Comparison of ENCODE assay signal across 11 cellular contexts in the genomic region with DNA sequence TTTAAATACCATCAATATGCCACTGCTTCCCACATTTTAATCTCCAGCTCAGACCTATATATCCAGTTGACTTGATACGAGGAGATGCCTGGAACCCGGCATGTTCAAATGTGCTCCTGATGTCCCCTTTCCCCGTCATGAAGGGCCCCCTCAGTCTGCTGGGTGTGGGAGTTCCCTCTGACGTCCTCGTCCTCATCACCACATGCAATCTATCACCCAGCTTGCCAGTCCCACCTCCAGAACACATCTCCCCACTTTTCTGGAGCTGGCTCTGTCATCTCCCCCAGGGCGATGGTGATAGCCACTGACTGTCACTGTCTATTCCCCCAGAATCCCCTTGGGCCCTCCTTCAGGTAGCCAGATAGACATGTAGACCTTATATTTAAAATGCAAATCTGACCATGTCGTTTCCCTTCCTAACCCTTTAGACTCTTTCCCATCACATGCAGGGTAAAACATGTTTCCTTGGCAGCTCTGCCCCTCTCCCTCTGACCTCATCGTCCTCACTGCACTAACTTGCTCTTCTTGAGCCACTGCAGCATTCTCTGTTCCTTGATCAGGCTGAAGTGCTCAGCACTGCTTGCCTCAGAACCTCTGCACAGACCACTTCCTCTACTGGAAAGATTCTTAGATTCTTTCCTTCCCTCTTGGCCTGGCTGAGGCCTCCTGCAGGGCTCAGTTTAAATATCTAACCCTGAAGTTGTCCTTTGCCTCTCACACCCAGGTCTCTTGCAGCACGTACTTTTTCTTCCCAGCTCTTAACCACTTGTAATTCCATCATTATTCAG. TPM values are rescaled to one million over a fixed set of nuclear protein-coding genes. Genes with fewer than 3 reads are reported as not detected.
DNase-seq lines count a peak whose midpoint lies in the region; ATAC-seq and TF ChIP-seq lines count a peak whose summit lies in the region.
"Had no signal": no experiment of that assay in that cellular context is flagged by ENCODE, and none has a peak within 500 bp of the region (broad histone marks: within the 10 kb centered on the region; RNA-seq: fewer than 3 reads in every experiment).

No MANE protein-coding gene starts in this region.

- H3K27ac Mint-ChIP-seq in activated naive CD4-positive, alpha-beta T cell treated with anti-CD3 and anti-CD28 coated beads for 36 hours = peak overlapping the region; percentile 9
- H3K27ac Mint-ChIP-seq in progenitor cell of endocrine pancreas = no peak overlapping the region

- H3K9me3 Mint-ChIP-seq in activated naive CD4-positive, alpha-beta T cell treated with anti-CD3 and anti-CD28 coated beads for 36 hours = no peaks in the 10 kb centered on the region
- H3K9me3 Mint-ChIP-seq in progenitor cell of endocrine pancreas (ENCODE audit: low read depth) = no peaks in the 10 kb centered on the region

- H3K4me3 ChIP-seq in choroid plexus epithelial cell (ENCODE audit: low read depth, low read length) = no peak overlapping the region

- ATAC-seq in HG03442 (IDR thresholded peaks at IDR 0.05; ENCODE audit: unreplicated experiment) (no peak), HG03135 (IDR thresholded peaks at IDR 0.05; ENCODE audit: unreplicated experiment) (no peak)

- H3K27me3 Mint-ChIP-seq in activated naive CD4-positive, alpha-beta T cell treated with anti-CD3 and anti-CD28 coated beads for 36 hours (ENCODE audit: low read depth) = no peaks in the 10 kb centered on the region
- H3K27me3 Mint-ChIP-seq in progenitor cell of endocrine pancreas = peaks cover 26% of the 10 kb centered on the region

- TF ChIP-seq CTCF in choroid plexus epithelial cell (conservative IDR thresholded peaks at IDR 0.05; ENCODE audit: low read depth, low read length) (no peak), progenitor cell of endocrine pancreas (IDR thresholded peaks at IDR 0.05; ENCODE audit: unreplicated experiment) (no peak)

- intact Hi-C loops in activated naive CD4-positive, alpha-beta T cell treated with anti-CD3 and anti-CD28 coated beads for 36 hours (cut with micrococcal nuclease) = loop anchor here (10.0 kb wide), 1 partner anchor 374 kb away; no protein-coding TSS in a partner anchor

- CTCF ChIA-PET in activated naive CD4-positive, alpha-beta T cell treated with anti-CD3 and anti-CD28 coated beads for 36 hours (lab: Charles Lee) = interaction anchor here (0.6 to 4.1 kb wide), 13 partner anchors 10 to 382 kb away, joined by 3 to 42 read pairs (median 4); no protein-coding TSS in a partner anchor

- no peaks in the 10 kb centered on the region for H3K36me3 Mint-ChIP-seq in activated naive CD4-positive, alpha-beta T cell treated with anti-CD3 and anti-CD28 coated beads for 36 hours (ENCODE audit: low read depth)
- peaks cover 2% of the 10 kb centered on the region for H3K36me3 Mint-ChIP-seq in progenitor cell of endocrine pancreas (ENCODE audit: insufficient read depth)

- no peak overlapping the region for H3K4me3 Mint-ChIP-seq in activated naive CD4-positive, alpha-beta T cell treated with anti-CD3 and anti-CD28 coated beads for 36 hours
- H3K4me3 Mint-ChIP-seq in progenitor cell of endocrine pancreas (ENCODE audit: low read depth) = no peak overlapping the region

- H3K4me1 Mint-ChIP-seq in activated naive CD4-positive, alpha-beta T cell treated with anti-CD3 and anti-CD28 coated beads for 36 hours (ENCODE audit: low read depth) = peaks cover 13% of the 10 kb centered on the region
- no peaks in the 10 kb centered on the region for H3K4me1 Mint-ChIP-seq in progenitor cell of endocrine pancreas (ENCODE audit: low read depth)

- DNase-seq in activated naive CD4-positive, alpha-beta T cell treated with anti-CD3 and anti-CD28 coated beads for 36 hours = no peak
- no peak for DNase-seq in activated naive CD4-positive, alpha-beta T cell (lab: John Stamatoyannopoulos, UW)
- DNase-seq in OCI-M1 (lab: John Stamatoyannopoulos, UW) (peak; percentile 29), choroid plexus epithelial cell (ENCODE audit: low read depth) (peak; percentile 92), progenitor cell of endocrine pancreas (ENCODE audit: low spot score, unreplicated experiment) (no peak), DMS79 treated with DMSO at 0.1 percent for 48 hours (lab: John Stamatoyannopoulos, UW) (no peak)
- DNase-seq: activated CD4-positive, alpha-beta T cell treated with anti-CD3 and anti-CD28 coated beads for 48 hours; brain microvascular endothelial cell; NCI-H2107 had no signal

RNA-seq across cellular contexts. Expression of a gene that starts 7.4 kb away (rescaled TPM):
- 1 to 10 TPM; 1.5 to 1.6 TPM for total RNA-seq in activated naive CD4-positive, alpha-beta T cell treated with anti-CD3 and anti-CD28 coated beads for 36 hours
- total RNA-seq in progenitor cell of endocrine pancreas = 4.8 and 5.2 TPM in 2 replicates

RNA-seq across cellular contexts. Expression of a gene that starts 51.6 kb away (rescaled TPM):
- 100 to 1,000 TPM; 311 to 328 TPM for total RNA-seq in activated naive CD4-positive, alpha-beta T cell treated with anti-CD3 and anti-CD28 coated beads for 36 hours
- 115 and 116 TPM in 2 replicates for total RNA-seq in progenitor cell of endocrine pancreas

Comparison
In these comparisons a context has a peak if more than half of its experiments do, and no peak if none do; other contexts are left out.
1. DNase-seq: peak in OCI-M1 (single experiment) and choroid plexus epithelial cell (single experiment); none in activated naive CD4-positive, alpha-beta T cell treated with anti-CD3 and anti-CD28 coated beads for 36 hours (single experiment), activated naive CD4-positive, alpha-beta T cell (0 of 4), progenitor cell of endocrine pancreas (single experiment) and DMS79 treated with DMSO at 0.1 percent for 48 hours (single experiment).